Comparison of ENCODE assay signal across 2 cellular contexts in the genomic region with DNA sequence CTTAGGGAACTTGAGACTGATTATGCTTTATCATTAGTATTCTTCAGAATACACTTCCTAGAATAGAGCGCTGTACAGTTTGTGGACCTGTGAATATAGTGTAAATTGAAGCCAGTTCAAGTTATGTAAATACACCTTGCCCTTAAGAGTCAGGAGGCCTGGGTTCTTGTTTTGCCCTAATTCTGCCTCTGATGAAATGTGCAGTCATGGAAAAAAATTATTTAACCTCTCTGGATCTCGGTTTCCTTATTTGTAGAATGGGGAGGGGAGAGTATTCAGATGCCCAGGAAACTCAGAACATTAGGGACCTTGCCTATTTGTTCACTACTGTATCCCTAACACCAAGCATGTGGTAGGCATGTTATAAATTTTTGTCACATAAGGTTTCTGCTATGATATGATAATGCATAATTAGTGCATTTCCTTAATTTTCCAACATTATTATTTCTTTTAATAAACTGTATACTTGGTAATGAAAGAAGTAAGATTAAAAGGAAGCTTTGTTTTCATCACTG.
TF ChIP-seq lines count a peak whose summit lies in the region.

No MANE protein-coding gene starts in this region.

TF ChIP-seq in SK-N-SH, 30 proteins besides CTCF, POLR2A, EP300 and RAD21 (continued from another document):
- TF ChIP-seq, protein P1, sequence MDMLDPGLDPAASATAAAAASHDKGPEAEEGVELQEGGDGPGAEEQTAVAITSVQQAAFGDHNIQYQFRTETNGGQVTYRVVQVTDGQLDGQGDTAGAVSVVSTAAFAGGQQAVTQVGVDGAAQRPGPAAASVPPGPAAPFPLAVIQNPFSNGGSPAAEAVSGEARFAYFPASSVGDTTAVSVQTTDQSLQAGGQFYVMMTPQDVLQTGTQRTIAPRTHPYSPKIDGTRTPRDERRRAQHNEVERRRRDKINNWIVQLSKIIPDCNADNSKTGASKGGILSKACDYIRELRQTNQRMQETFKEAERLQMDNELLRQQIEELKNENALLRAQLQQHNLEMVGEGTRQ (IDR thresholded peaks at IDR 0.05; ENCODE audit: borderline replicate concordance, low read depth, low read length), result no peak
- no peak for TF ChIP-seq TCF12 (IDR thresholded peaks at IDR 0.05)
- TF ChIP-seq MXI1 (IDR thresholded peaks at IDR 0.05; ENCODE audit: low read depth, low read length), result no peak
- no peak for TF ChIP-seq NFIC (IDR thresholded peaks at IDR 0.05; ENCODE audit: borderline replicate concordance)
- TF ChIP-seq SIN3A (IDR thresholded peaks at IDR 0.05; ENCODE audit: borderline replicate concordance, low read depth, low read length), result no peak
- no peak for TF ChIP-seq RXRA (IDR thresholded peaks at IDR 0.05; ENCODE audit: borderline replicate concordance, low read depth)
- TF ChIP-seq RCOR1 (IDR thresholded peaks at IDR 0.05; ENCODE audit: low read length), result no peak
- TF ChIP-seq, protein P2, sequence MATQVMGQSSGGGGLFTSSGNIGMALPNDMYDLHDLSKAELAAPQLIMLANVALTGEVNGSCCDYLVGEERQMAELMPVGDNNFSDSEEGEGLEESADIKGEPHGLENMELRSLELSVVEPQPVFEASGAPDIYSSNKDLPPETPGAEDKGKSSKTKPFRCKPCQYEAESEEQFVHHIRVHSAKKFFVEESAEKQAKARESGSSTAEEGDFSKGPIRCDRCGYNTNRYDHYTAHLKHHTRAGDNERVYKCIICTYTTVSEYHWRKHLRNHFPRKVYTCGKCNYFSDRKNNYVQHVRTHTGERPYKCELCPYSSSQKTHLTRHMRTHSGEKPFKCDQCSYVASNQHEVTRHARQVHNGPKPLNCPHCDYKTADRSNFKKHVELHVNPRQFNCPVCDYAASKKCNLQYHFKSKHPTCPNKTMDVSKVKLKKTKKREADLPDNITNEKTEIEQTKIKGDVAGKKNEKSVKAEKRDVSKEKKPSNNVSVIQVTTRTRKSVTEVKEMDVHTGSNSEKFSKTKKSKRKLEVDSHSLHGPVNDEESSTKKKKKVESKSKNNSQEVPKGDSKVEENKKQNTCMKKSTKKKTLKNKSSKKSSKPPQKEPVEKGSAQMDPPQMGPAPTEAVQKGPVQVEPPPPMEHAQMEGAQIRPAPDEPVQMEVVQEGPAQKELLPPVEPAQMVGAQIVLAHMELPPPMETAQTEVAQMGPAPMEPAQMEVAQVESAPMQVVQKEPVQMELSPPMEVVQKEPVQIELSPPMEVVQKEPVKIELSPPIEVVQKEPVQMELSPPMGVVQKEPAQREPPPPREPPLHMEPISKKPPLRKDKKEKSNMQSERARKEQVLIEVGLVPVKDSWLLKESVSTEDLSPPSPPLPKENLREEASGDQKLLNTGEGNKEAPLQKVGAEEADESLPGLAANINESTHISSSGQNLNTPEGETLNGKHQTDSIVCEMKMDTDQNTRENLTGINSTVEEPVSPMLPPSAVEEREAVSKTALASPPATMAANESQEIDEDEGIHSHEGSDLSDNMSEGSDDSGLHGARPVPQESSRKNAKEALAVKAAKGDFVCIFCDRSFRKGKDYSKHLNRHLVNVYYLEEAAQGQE (IDR thresholded peaks at IDR 0.05; ENCODE audit: low read depth, low read length), result no peak
- TF ChIP-seq, protein P3, sequence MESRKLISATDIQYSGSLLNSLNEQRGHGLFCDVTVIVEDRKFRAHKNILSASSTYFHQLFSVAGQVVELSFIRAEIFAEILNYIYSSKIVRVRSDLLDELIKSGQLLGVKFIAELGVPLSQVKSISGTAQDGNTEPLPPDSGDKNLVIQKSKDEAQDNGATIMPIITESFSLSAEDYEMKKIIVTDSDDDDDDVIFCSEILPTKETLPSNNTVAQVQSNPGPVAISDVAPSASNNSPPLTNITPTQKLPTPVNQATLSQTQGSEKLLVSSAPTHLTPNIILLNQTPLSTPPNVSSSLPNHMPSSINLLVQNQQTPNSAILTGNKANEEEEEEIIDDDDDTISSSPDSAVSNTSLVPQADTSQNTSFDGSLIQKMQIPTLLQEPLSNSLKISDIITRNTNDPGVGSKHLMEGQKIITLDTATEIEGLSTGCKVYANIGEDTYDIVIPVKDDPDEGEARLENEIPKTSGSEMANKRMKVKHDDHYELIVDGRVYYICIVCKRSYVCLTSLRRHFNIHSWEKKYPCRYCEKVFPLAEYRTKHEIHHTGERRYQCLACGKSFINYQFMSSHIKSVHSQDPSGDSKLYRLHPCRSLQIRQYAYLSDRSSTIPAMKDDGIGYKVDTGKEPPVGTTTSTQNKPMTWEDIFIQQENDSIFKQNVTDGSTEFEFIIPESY (IDR thresholded peaks at IDR 0.05; ENCODE audit: borderline replicate concordance, low read depth), result no peak
- no peak for TF ChIP-seq FOXM1 (IDR thresholded peaks at IDR 0.05; ENCODE audit: low read depth)
- no peak for TF ChIP-seq YY1 (IDR thresholded peaks at IDR 0.05; ENCODE audit: low read depth)
- TF ChIP-seq NRF1 (IDR thresholded peaks at IDR 0.05; ENCODE audit: low read depth, low read length), result no peak
- no peak for TF ChIP-seq TAF1 (IDR thresholded peaks at IDR 0.05; ENCODE audit: borderline replicate concordance, low read depth, low read length)
- no peak for TF ChIP-seq GATA2 (CRISPR knock-in tag; IDR thresholded peaks at IDR 0.05)
- TF ChIP-seq, protein P4, sequence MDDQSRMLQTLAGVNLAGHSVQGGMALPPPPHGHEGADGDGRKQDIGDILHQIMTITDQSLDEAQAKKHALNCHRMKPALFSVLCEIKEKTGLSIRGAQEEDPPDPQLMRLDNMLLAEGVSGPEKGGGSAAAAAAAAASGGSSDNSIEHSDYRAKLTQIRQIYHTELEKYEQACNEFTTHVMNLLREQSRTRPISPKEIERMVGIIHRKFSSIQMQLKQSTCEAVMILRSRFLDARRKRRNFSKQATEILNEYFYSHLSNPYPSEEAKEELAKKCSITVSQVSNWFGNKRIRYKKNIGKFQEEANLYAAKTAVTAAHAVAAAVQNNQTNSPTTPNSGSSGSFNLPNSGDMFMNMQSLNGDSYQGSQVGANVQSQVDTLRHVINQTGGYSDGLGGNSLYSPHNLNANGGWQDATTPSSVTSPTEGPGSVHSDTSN (IDR thresholded peaks at IDR 0.05), result no peak
- no peak for TF ChIP-seq JUND (IDR thresholded peaks at IDR 0.05)
- no peak for TF ChIP-seq RFX5 (IDR thresholded peaks at IDR 0.05; ENCODE audit: low read length)

TF ChIP-seq in SK-N-SH treated with all-trans-retinoic acid at 6 μM for 48 hours, 23 proteins besides CTCF, POLR2A, EP300 and RAD21 (continued from another document):
- TF ChIP-seq, protein P5, sequence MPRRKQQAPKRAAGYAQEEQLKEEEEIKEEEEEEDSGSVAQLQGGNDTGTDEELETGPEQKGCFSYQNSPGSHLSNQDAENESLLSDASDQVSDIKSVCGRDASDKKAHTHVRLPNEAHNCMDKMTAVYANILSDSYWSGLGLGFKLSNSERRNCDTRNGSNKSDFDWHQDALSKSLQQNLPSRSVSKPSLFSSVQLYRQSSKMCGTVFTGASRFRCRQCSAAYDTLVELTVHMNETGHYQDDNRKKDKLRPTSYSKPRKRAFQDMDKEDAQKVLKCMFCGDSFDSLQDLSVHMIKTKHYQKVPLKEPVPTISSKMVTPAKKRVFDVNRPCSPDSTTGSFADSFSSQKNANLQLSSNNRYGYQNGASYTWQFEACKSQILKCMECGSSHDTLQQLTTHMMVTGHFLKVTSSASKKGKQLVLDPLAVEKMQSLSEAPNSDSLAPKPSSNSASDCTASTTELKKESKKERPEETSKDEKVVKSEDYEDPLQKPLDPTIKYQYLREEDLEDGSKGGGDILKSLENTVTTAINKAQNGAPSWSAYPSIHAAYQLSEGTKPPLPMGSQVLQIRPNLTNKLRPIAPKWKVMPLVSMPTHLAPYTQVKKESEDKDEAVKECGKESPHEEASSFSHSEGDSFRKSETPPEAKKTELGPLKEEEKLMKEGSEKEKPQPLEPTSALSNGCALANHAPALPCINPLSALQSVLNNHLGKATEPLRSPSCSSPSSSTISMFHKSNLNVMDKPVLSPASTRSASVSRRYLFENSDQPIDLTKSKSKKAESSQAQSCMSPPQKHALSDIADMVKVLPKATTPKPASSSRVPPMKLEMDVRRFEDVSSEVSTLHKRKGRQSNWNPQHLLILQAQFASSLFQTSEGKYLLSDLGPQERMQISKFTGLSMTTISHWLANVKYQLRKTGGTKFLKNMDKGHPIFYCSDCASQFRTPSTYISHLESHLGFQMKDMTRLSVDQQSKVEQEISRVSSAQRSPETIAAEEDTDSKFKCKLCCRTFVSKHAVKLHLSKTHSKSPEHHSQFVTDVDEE (CRISPR knock-in tag; IDR thresholded peaks at IDR 0.05), result no peak
- no peak for TF ChIP-seq ZFP3 (CRISPR knock-in tag; IDR thresholded peaks at IDR 0.05)
- TF ChIP-seq, protein P6, sequence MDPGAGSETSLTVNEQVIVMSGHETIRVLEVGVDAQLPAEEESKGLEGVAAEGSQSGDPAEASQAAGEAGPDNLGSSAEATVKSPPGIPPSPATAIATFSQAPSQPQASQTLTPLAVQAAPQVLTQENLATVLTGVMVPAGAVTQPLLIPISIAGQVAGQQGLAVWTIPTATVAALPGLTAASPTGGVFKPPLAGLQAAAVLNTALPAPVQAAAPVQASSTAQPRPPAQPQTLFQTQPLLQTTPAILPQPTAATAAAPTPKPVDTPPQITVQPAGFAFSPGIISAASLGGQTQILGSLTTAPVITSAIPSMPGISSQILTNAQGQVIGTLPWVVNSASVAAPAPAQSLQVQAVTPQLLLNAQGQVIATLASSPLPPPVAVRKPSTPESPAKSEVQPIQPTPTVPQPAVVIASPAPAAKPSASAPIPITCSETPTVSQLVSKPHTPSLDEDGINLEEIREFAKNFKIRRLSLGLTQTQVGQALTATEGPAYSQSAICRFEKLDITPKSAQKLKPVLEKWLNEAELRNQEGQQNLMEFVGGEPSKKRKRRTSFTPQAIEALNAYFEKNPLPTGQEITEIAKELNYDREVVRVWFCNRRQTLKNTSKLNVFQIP (CRISPR knock-in tag; IDR thresholded peaks at IDR 0.05; ENCODE audit: borderline replicate concordance, low read depth), result no peak
TF ChIP-seq in SK-N-SH treated with all-trans-retinoic acid at 6 μM for 48 hours: peak in this region for 0.
